Comparison of ENCODE assay signal across 26 cellular contexts in genomic region chr18:24108621-24109020, GRCh38. TPM values are rescaled to one million over a fixed set of nuclear protein-coding genes. Genes with fewer than 3 reads are reported as not detected.
"Had no signal": no experiment of that assay in that cellular context is flagged by ENCODE, and none has a peak within 500 bp of the region (broad histone marks: within the 10 kb centered on the region; RNA-seq: fewer than 3 reads in every experiment).

No MANE protein-coding gene starts in this region.

- H3K4me3 Mint-ChIP-seq: activated T-helper 1 cell treated with anti-CD3 and anti-CD28 coated beads, Interleukin-12 subunit alpha, Interleukin-12 subunit beta, Interleukin-2, Interleukin-4 antibody, amounts not matched to agents 30 ng/mL and 10 ng/mL and 1 ng/mL, durations not matched to agents 14 hours and 24 hours and 36 hours; brain; mesothelial cell of epicardium; naive B cell; stimulated activated naive CD8-positive, alpha-beta T cell treated with anti-CD3 and anti-CD28 coated beads, Interleukin-15, amount 100 ng/mL, for 72 hours; T-helper 2 cell treated with Interferon-gamma antibody and Interleukin-4, amounts not matched to agents 5 μg/mL and 100 μg/mL, for 36 hours had no signal

- H3K9me3 Mint-ChIP-seq: activated T-helper 1 cell treated with anti-CD3 and anti-CD28 coated beads, Interleukin-12 subunit alpha, Interleukin-12 subunit beta, Interleukin-2, Interleukin-4 antibody, amounts not matched to agents 30 ng/mL and 10 ng/mL and 1 ng/mL, durations not matched to agents 14 hours and 24 hours and 36 hours; brain; mesothelial cell of epicardium; naive B cell; stimulated activated naive CD8-positive, alpha-beta T cell treated with anti-CD3 and anti-CD28 coated beads, Interleukin-15, amount 100 ng/mL, for 72 hours; T-helper 2 cell treated with Interferon-gamma antibody and Interleukin-4, amounts not matched to agents 5 μg/mL and 100 μg/mL, for 36 hours had no signal

- H3K4me1 Mint-ChIP-seq: brain had no signal

- DNase-seq: activated CD4-positive, alpha-beta T cell treated with anti-CD3 and anti-CD28 coated beads for 4 hours; activated CD4-positive, alpha-beta T cell treated with anti-CD3 and anti-CD28 coated beads, Interleukin-2, amount 50 U/mL, for 4 hours; activated CD8-positive, alpha-beta memory T cell treated with anti-CD3 and anti-CD28 coated beads, Interleukin-2, amount 50 U/mL, for 4 hours; activated effector memory CD4-positive, alpha-beta T cell treated with anti-CD3 and anti-CD28 coated beads, Interleukin-2, amount 50 U/mL, for 16 hours; activated naive CD4-positive, alpha-beta T cell treated with anti-CD3 and anti-CD28 coated beads, Interleukin-2, amount 50 U/mL, for 16 hours; activated T-cell treated with anti-CD3 and anti-CD28 coated beads, Interleukin-2, amount 50 U/mL, for 1 hour; dorsolateral prefrontal cortex; effector memory CD4-positive, alpha-beta T cell; head of caudate nucleus; hippocampal formation; left cardiac atrium; left ventricle myocardium superior; naive B cell; ovary; right lobe of liver; stimulated activated CD4-positive, alpha-beta T cell treated with anti-CD3 and anti-CD28 coated beads, Interleukin-2, amount 100 ng/mL, for 48 hours; stimulated activated naive CD8-positive, alpha-beta T cell treated with anti-CD3 and anti-CD28 coated beads, Interleukin-15, amount 100 ng/mL, for 72 hours; substantia nigra had no signal

- H3K36me3 ChIP-seq: ascending aorta, ovary, right lobe of liver had no signal

- H3K4me1 ChIP-seq: ascending aorta had no signal

- H3K9me3 ChIP-seq: ascending aorta, ovary, right lobe of liver had no signal

- H3K27me3 Mint-ChIP-seq: naive B cell; progenitor cell of endocrine pancreas; stimulated activated naive CD8-positive, alpha-beta T cell treated with anti-CD3 and anti-CD28 coated beads, Interleukin-15, amount 100 ng/mL, for 72 hours had no signal

- H3K27ac ChIP-seq: ascending aorta, coronary artery, dorsolateral prefrontal cortex, ovary had no signal

- H3K27ac Mint-ChIP-seq: activated T-helper 1 cell treated with anti-CD3 and anti-CD28 coated beads, Interleukin-12 subunit alpha, Interleukin-12 subunit beta, Interleukin-2, Interleukin-4 antibody, amounts not matched to agents 30 ng/mL and 10 ng/mL and 1 ng/mL, durations not matched to agents 14 hours and 24 hours and 36 hours; brain; mesothelial cell of epicardium; progenitor cell of endocrine pancreas; stimulated activated naive CD8-positive, alpha-beta T cell treated with anti-CD3 and anti-CD28 coated beads, Interleukin-15, amount 100 ng/mL, for 72 hours; T-helper 2 cell treated with Interferon-gamma antibody and Interleukin-4, amounts not matched to agents 5 μg/mL and 100 μg/mL, for 36 hours had no signal

- H3K4me3 ChIP-seq: ascending aorta, coronary artery, dorsolateral prefrontal cortex, ovary, right lobe of liver had no signal

- ATAC-seq: left cardiac atrium; left ventricle myocardium superior; right lobe of liver; stimulated activated naive CD8-positive, alpha-beta T cell treated with anti-CD3 and anti-CD28 coated beads, Interleukin-15, amount 100 ng/mL, for 72 hours had no signal

- H3K27me3 ChIP-seq: ascending aorta, dorsolateral prefrontal cortex, ovary, right lobe of liver had no signal

- FAIRE-seq: keratinocyte had no signal

RNA-seq across cellular contexts. Expression of gene CABYR, which starts 30.2 kb away (rescaled TPM):
- total RNA-seq: ascending aorta, left ventricle myocardium superior had no signal
